Comparison of ENCODE assay signal across 7 cellular contexts in the genomic region with DNA sequence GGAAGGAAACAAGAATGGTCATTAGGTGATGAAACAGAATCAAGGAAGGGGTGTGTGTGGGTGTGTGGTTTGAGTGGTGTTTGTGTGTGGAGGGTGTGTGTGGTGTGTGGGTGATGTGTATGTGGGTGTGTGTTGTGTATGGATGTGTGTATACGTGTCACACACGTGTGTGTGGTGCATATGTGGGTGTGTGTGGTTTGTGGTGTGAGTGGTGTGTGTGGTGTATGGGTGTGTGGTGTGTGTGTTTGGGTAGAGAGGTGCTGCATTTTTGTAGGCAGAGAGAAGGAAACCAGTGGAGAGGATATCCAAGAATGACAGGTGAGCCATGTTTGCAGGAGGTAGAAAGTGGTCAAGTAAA. TPM values are rescaled to one million over a fixed set of nuclear protein-coding genes. Genes with fewer than 3 reads are reported as not detected.
DNase-seq lines count a peak whose midpoint lies in the region; ATAC-seq and TF ChIP-seq lines count a peak whose summit lies in the region.

No MANE protein-coding gene starts in this region.

- peak; percentile 5 for DNase-seq in HT-29 (ENCODE audit: low spot score)
- DNase-seq in fibroblast of mammary gland (ENCODE audit: low read depth), result peak; percentile 18
- peak; percentile 70 for DNase-seq in stimulated activated CD8-positive, alpha-beta memory T cell treated with anti-CD3 and anti-CD28 coated beads, Interleukin-4, amount 100 ng/mL, for 48 hours
- no peak for DNase-seq in GM13976 (ENCODE audit: low spot score)
- no peak for DNase-seq in OCI-M2 (lab: John Stamatoyannopoulos, UW; ENCODE audit: unreplicated experiment)

- peak overlapping the region; percentile 86 for H3K27ac ChIP-seq in VCaP

- in situ Hi-C loops in GM13976 (cut with MboI; ENCODE audit: low sequenced_read_pairs, unreplicated experiment), result loop anchor here (25.0 kb wide), 1 partner anchor 572 kb away; no protein-coding TSS in a partner anchor

- H3K4me3 ChIP-seq in fibroblast of mammary gland (ENCODE audit: control insufficient read depth, low read depth, low read length), result peak overlapping the region; percentile 91

- TF ChIP-seq CTCF in VCaP (conservative IDR thresholded peaks at IDR 0.05), result no peak
- TF ChIP-seq CTCF in fibroblast of mammary gland (conservative IDR thresholded peaks at IDR 0.05; ENCODE audit: control insufficient read depth, insufficient read depth, low read depth, low read length), result no peak
- TF ChIP-seq CTCF in GM13976 (IDR thresholded peaks at IDR 0.05; ENCODE audit: borderline replicate concordance, control extremely low read depth, extremely low read depth, insufficient read depth, missing control alignments), result no peak

- ATAC-seq in GM18519 (IDR thresholded peaks at IDR 0.05; ENCODE audit: low FRiP score, unreplicated experiment), result no peak

RNA-seq across cellular contexts. Expression of gene CEP192, which starts 1.1 kb away (rescaled TPM):
- total RNA-seq in HT-29 (2014; rRNA removed; shearing (Covaris generic)), result 21.4 and 22.0 TPM in 2 replicates

RNA-seq across cellular contexts. Expression of gene SEH1L, which starts 42.3 kb away (rescaled TPM):
- total RNA-seq in HT-29 (2014; rRNA removed; shearing (Covaris generic)), result 62.5 and 79.2 TPM in 2 replicates

Comparison
In these comparisons a context has a peak if more than half of its experiments do, and no peak if none do; other contexts are left out.
1. DNase-seq: peak in HT-29 (single experiment), fibroblast of mammary gland (single experiment) and stimulated activated CD8-positive, alpha-beta memory T cell treated with anti-CD3 and anti-CD28 coated beads, Interleukin-4, amount 100 ng/mL, for 48 hours (single experiment); none in GM13976 (single experiment) and OCI-M2 (single experiment).